ENCODE assay signal across 24 cellular contexts in genomic region chr5:178418471-178419010, GRCh38.
"Had no signal": no experiment of that assay in that cellular context is flagged by ENCODE, and none has a peak within 500 bp of the region (broad histone marks: within the 10 kb centered on the region; RNA-seq: fewer than 3 reads in every experiment).

No MANE protein-coding gene starts in this region.

- H3K4me1 ChIP-seq: colonic mucosa, foreskin keratinocyte, prostate gland, transverse colon, vagina had no signal

- H3K27me3 Mint-ChIP-seq: brain; stimulated activated naive CD8-positive, alpha-beta T cell treated with anti-CD3 and anti-CD28 coated beads, Interleukin-15, Interleukin-2, amounts not matched to agents 100 ng/mL and 50 ng/mL, for 24 hours had no signal

- H3K9me3 Mint-ChIP-seq: activated B cell treated with CpG ODN at 0.5 μM for 24 hours; activated CD4-positive, alpha-beta memory T cell treated with anti-CD3 and anti-CD28 coated beads, Interleukin-2, amount 10 ng/mL, durations not matched to agents 7 days and 5 days; activated naive CD8-positive, alpha-beta T cell treated with anti-CD3 and anti-CD28 coated beads for 36 hours; activated T-helper 17 cell treated with anti-CD3 and anti-CD28 coated beads, Interleukin-2, amount 50 U/mL, for 72 hours; nephron; stimulated activated naive CD8-positive, alpha-beta T cell treated with anti-CD3 and anti-CD28 coated beads, Interleukin-15, Interleukin-2, amounts not matched to agents 100 ng/mL and 50 ng/mL, for 24 hours; T-helper 2 cell treated with Interferon-gamma antibody and Interleukin-4, amounts not matched to agents 5 μg/mL and 100 μg/mL, for 36 hours had no signal

- H3K4me3 Mint-ChIP-seq: activated B cell treated with CpG ODN at 0.5 μM for 24 hours; activated CD4-positive, alpha-beta memory T cell treated with anti-CD3 and anti-CD28 coated beads, Interleukin-2, amount 10 ng/mL, durations not matched to agents 7 days and 5 days; activated CD8-positive, alpha-beta memory T cell treated with anti-CD3 and anti-CD28 coated beads, Interleukin-2, amount 10 ng/mL, durations not matched to agents 7 days and 5 days; activated naive CD8-positive, alpha-beta T cell treated with anti-CD3 and anti-CD28 coated beads for 36 hours; activated T-helper 17 cell treated with anti-CD3 and anti-CD28 coated beads, Interleukin-2, amount 50 U/mL, for 72 hours; brain; nephron; stimulated activated naive CD8-positive, alpha-beta T cell treated with anti-CD3 and anti-CD28 coated beads, Interleukin-15, Interleukin-2, amounts not matched to agents 100 ng/mL and 50 ng/mL, for 24 hours; T-helper 2 cell treated with Interferon-gamma antibody and Interleukin-4, amounts not matched to agents 5 μg/mL and 100 μg/mL, for 36 hours had no signal

- H3K79me2 ChIP-seq: hepatocyte had no signal

- H3K9me3 ChIP-seq: colonic mucosa, prostate gland, transverse colon, vagina had no signal

- H3K36me3 Mint-ChIP-seq: activated CD8-positive, alpha-beta memory T cell treated with anti-CD3 and anti-CD28 coated beads, Interleukin-2, amount 10 ng/mL, durations not matched to agents 7 days and 5 days; activated naive CD8-positive, alpha-beta T cell treated with anti-CD3 and anti-CD28 coated beads for 36 hours; brain had no signal

- H3K36me3 ChIP-seq: colonic mucosa, prostate gland, transverse colon, vagina had no signal

- H3K27ac ChIP-seq: colonic mucosa, foreskin keratinocyte, hepatocyte, prostate gland, skin epidermis, transverse colon, vagina had no signal

- H3K27me3 ChIP-seq: colonic mucosa, foreskin keratinocyte, hepatocyte, transverse colon, vagina had no signal

- H3K4me3 ChIP-seq: colonic mucosa, hepatocyte, lung, prostate gland, skin epidermis, transverse colon, vagina had no signal

- DNase-seq: activated B cell treated with CpG ODN at 0.5 μM for 24 hours; activated CD4-positive, alpha-beta memory T cell treated with anti-CD3 and anti-CD28 coated beads, Interleukin-2, amount 10 ng/mL, durations not matched to agents 7 days and 5 days; activated CD4-positive, alpha-beta T cell treated with anti-CD3 and anti-CD28 coated beads for 4 hours; activated CD8-positive, alpha-beta memory T cell treated with anti-CD3 and anti-CD28 coated beads, Interleukin-2, amount 10 ng/mL, durations not matched to agents 7 days and 5 days; activated naive CD4-positive, alpha-beta T cell; activated naive CD8-positive, alpha-beta T cell treated with anti-CD3 and anti-CD28 coated beads for 36 hours; amniotic stem cell; central memory CD4-positive, alpha-beta T cell; colonic mucosa; foreskin keratinocyte; midbrain; occipital lobe; right cardiac atrium; transverse colon had no signal

- H3K4me1 Mint-ChIP-seq: activated B cell treated with CpG ODN at 0.5 μM for 24 hours; activated CD4-positive, alpha-beta memory T cell treated with anti-CD3 and anti-CD28 coated beads, Interleukin-2, amount 10 ng/mL, durations not matched to agents 7 days and 5 days; activated CD8-positive, alpha-beta memory T cell treated with anti-CD3 and anti-CD28 coated beads, Interleukin-2, amount 10 ng/mL, durations not matched to agents 7 days and 5 days; activated naive CD8-positive, alpha-beta T cell treated with anti-CD3 and anti-CD28 coated beads for 36 hours had no signal

- H3K27ac Mint-ChIP-seq: activated B cell treated with CpG ODN at 0.5 μM for 24 hours; activated CD4-positive, alpha-beta memory T cell treated with anti-CD3 and anti-CD28 coated beads, Interleukin-2, amount 10 ng/mL, durations not matched to agents 7 days and 5 days; activated CD8-positive, alpha-beta memory T cell treated with anti-CD3 and anti-CD28 coated beads, Interleukin-2, amount 10 ng/mL, durations not matched to agents 7 days and 5 days; activated naive CD8-positive, alpha-beta T cell treated with anti-CD3 and anti-CD28 coated beads for 36 hours; activated T-helper 17 cell treated with anti-CD3 and anti-CD28 coated beads, Interleukin-2, amount 50 U/mL, for 72 hours; stimulated activated naive CD8-positive, alpha-beta T cell treated with anti-CD3 and anti-CD28 coated beads, Interleukin-15, Interleukin-2, amounts not matched to agents 100 ng/mL and 50 ng/mL, for 24 hours; T-helper 2 cell treated with Interferon-gamma antibody and Interleukin-4, amounts not matched to agents 5 μg/mL and 100 μg/mL, for 36 hours had no signal

- H3K4me2 ChIP-seq: hepatocyte had no signal

- ATAC-seq: activated CD8-positive, alpha-beta memory T cell treated with anti-CD3 and anti-CD28 coated beads, Interleukin-2, amount 10 ng/mL, durations not matched to agents 7 days and 5 days; activated T-helper 17 cell treated with anti-CD3 and anti-CD28 coated beads, Interleukin-2, amount 50 U/mL, for 72 hours; foreskin keratinocyte; right cardiac atrium had no signal

- H2AFZ ChIP-seq: hepatocyte had no signal
